In genomic region chr1:43294761-43295160, GRCh38 we compare ENCODE assay signal across 13 cellular contexts. TPM values are rescaled to one million over a fixed set of nuclear protein-coding genes. Genes with fewer than 3 reads are reported as not detected.
DNase-seq lines count a peak whose midpoint lies in the region; FAIRE-seq and TF ChIP-seq lines count a peak whose summit lies in the region.
"Had no signal": no experiment of that assay in that cellular context is flagged by ENCODE, and none has a peak within 500 bp of the region (broad histone marks: within the 10 kb centered on the region; RNA-seq: fewer than 3 reads in every experiment).

No MANE protein-coding gene starts in this region.

- no peak overlapping the region for H3K9ac ChIP-seq in endothelial cell of umbilical vein (replicated peaks; ENCODE audit: extremely low read depth, insufficient read depth, low read length)

- no peaks in the 10 kb centered on the region for H3K9me3 ChIP-seq in endothelial cell of umbilical vein (replicated peaks; ENCODE audit: control insufficient read depth, insufficient read depth, low read length)

- H3K79me2 ChIP-seq in endothelial cell of umbilical vein (ENCODE audit: control insufficient read depth, insufficient read depth, low read length) = no peaks in the 10 kb centered on the region

- H3K27me3 Mint-ChIP-seq in T-helper 2 cell treated with Interferon-gamma antibody and Interleukin-4, amounts not matched to agents 5 μg/mL and 100 μg/mL, for 36 hours (ENCODE audit: low read depth) = no peaks in the 10 kb centered on the region

- no peak for TF ChIP-seq CTCF in endothelial cell of umbilical vein (IDR thresholded peaks at IDR 0.05; ENCODE audit: extremely low read depth in 1 of 2, insufficient read depth in 1 of 2, low read depth in 1 of 2, low read length in 2 of 2)

- H4K20me1 ChIP-seq in endothelial cell of umbilical vein (replicated peaks; ENCODE audit: control insufficient read depth, extremely low read depth, insufficient read depth, low read length) = no peaks in the 10 kb centered on the region

- peaks cover 23% of the 10 kb centered on the region for H3K4me1 Mint-ChIP-seq in T-helper 2 cell treated with Interferon-gamma antibody and Interleukin-4, amounts not matched to agents 5 μg/mL and 100 μg/mL, for 36 hours (ENCODE audit: low read depth)

- no peak for DNase-seq in T-helper 2 cell treated with Interferon-gamma antibody and Interleukin-4, amounts not matched to agents 5 μg/mL and 100 μg/mL, for 36 hours (ENCODE audit: low spot score)
- DNase-seq in T-helper 2 cell = no peak
- DNase-seq in endothelial cell of umbilical vein (ENCODE audit: low read depth, low spot score) = no peak
- peak in 1 of 49 donors; percentile 65 for DNase-seq in substantia nigra (lab: John Stamatoyannopoulos, UW)
- no peak for DNase-seq in DMS53 (lab: John Stamatoyannopoulos, UW)
- DNase-seq in NCI-H526 (lab: John Stamatoyannopoulos, UW) = no peak
- DNase-seq: 8988T, activated gamma-delta T cell, kidney, NCI-H1092, NCI-H510A treated with DMSO at 0.1 percent for 48 hours had no signal

- H3K27ac ChIP-seq in endothelial cell of umbilical vein (ENCODE audit: insufficient read depth, low read depth, low read length) = peak overlapping the region; percentile 64
- peak overlapping the region; percentile 91 for H3K27ac ChIP-seq in substantia nigra (ENCODE audit: low read depth, low read length, poor library complexity, severe bottlenecking)

- no peaks in the 10 kb centered on the region for H3K36me3 ChIP-seq in endothelial cell of umbilical vein (ENCODE audit: control insufficient read depth in 2 of 2, extremely low read depth in 1 of 2, insufficient read depth in 2 of 2, low read length in 2 of 2)

- no peak overlapping the region for H3K4me3 ChIP-seq in endothelial cell of umbilical vein (replicated peaks in 1 of 3; ENCODE audit: insufficient read depth in 1 of 3, low read depth in 1 of 3, low read length in 3 of 3)

- intact Hi-C loops in endothelial cell of umbilical vein (cut with micrococcal nuclease) = no loop called here

- H3K4me3 Mint-ChIP-seq in T-helper 2 cell treated with Interferon-gamma antibody and Interleukin-4, amounts not matched to agents 5 μg/mL and 100 μg/mL, for 36 hours = no peak overlapping the region

- POLR2A ChIA-PET in endothelial cell of umbilical vein (lab: Charles Lee) = interaction anchor here (2.5 kb wide), 1 partner anchor 9 kb away, joined by 15 read pairs; no protein-coding TSS in a partner anchor

- TF ChIP-seq POLR2A in endothelial cell of umbilical vein (IDR thresholded peaks at IDR 0.05; ENCODE audit: low read depth, low read length) = no peak

- H3K9me1 ChIP-seq in endothelial cell of umbilical vein (replicated peaks; ENCODE audit: control insufficient read depth, extremely low read depth, insufficient read depth, low read length) = no peaks in the 10 kb centered on the region

- peak overlapping the region; percentile 75 for H3K27ac Mint-ChIP-seq in T-helper 2 cell treated with Interferon-gamma antibody and Interleukin-4, amounts not matched to agents 5 μg/mL and 100 μg/mL, for 36 hours

- H3K27me3 ChIP-seq in endothelial cell of umbilical vein (ENCODE audit: control insufficient read depth in 2 of 2, insufficient read depth in 2 of 2, low read length in 2 of 2) = no peaks in the 10 kb centered on the region

- H3K4me2 ChIP-seq in endothelial cell of umbilical vein (ENCODE audit: insufficient read depth, low read length) = peak overlapping the region; percentile 8

- CTCF ChIA-PET in endothelial cell of umbilical vein (lab: Charles Lee) = interaction anchor here (0.9 to 2.0 kb wide), 8 partner anchors 9 to 120 kb away, joined by 3 to 8 read pairs (median 4); partner anchors contain the start of gene CDC20

- H3K36me3 Mint-ChIP-seq in T-helper 2 cell treated with Interferon-gamma antibody and Interleukin-4, amounts not matched to agents 5 μg/mL and 100 μg/mL, for 36 hours (ENCODE audit: low read depth) = no peaks in the 10 kb centered on the region

- TSS peak; percentile 47 for BruUV-seq in endothelial cell of umbilical vein (replicated peaks; lab: Mats Ljungman, UMichigan)

- H3K4me1 ChIP-seq in endothelial cell of umbilical vein (ENCODE audit: control insufficient read depth, extremely low read depth, insufficient read depth, low read length) = peaks cover 29% of the 10 kb centered on the region

- H3K9me3 Mint-ChIP-seq in T-helper 2 cell treated with Interferon-gamma antibody and Interleukin-4, amounts not matched to agents 5 μg/mL and 100 μg/mL, for 36 hours = no peaks in the 10 kb centered on the region

- no peak for FAIRE-seq in endothelial cell of umbilical vein (lab: Jason Lieb, UNC)
- FAIRE-seq: kidney had no signal

- H2AFZ ChIP-seq in endothelial cell of umbilical vein (ENCODE audit: low read depth, low read length) = peak overlapping the region; percentile 2

- dilution Hi-C loops in endothelial cell of umbilical vein (cut with MboI; ENCODE audit: extremely low pct_ligation_motif_present, low sequenced_read_pairs) = no loop called here

TF ChIP-seq in endothelial cell of umbilical vein, 7 proteins besides CTCF, POLR2A, EP300 and RAD21:
- TF ChIP-seq GATA2 (IDR thresholded peaks at IDR 0.05; ENCODE audit: insufficient read depth, insufficient read length, low read depth, low read length) (no peak), MYC (IDR thresholded peaks at IDR 0.05; ENCODE audit: low read depth, low read length) (no peak), MAX (IDR thresholded peaks at IDR 0.05; ENCODE audit: insufficient read depth, insufficient read length) (no peak), EZH2 (IDR thresholded peaks at IDR 0.05; ENCODE audit: borderline replicate concordance, low read depth, low read length, severe bottlenecking) (no peak), POLR2AphosphoS5 (IDR thresholded peaks at IDR 0.05; ENCODE audit: insufficient read depth, low read depth, low read length) (no peak), FOS (IDR thresholded peaks at IDR 0.05; ENCODE audit: borderline replicate concordance, insufficient read depth, low read length) (no peak)
TF ChIP-seq in endothelial cell of umbilical vein: peak in this region for 0.

RNA-seq across cellular contexts. Expression of gene TIE1, which starts 6.0 kb away (rescaled TPM):
- total RNA-seq in endothelial cell of umbilical vein = 562 and 620 TPM in 2 replicates
- polyA plus RNA-seq in endothelial cell of umbilical vein = 531 and 629 TPM in 2 replicates
- 303 and 371 TPM in 2 replicates for polyA plus RNA-seq in endothelial cell of umbilical vein (2011; cell fraction: cytosol; rRNA removed)
- polyA plus RNA-seq in endothelial cell of umbilical vein (2011; cell fraction: nucleus; rRNA removed) = 899 and 1,112 TPM in 2 replicates
- polyA plus RNA-seq in endothelial cell of umbilical vein (2012) = 356 and 371 TPM in 2 replicates
- 711 and 735 TPM in 2 replicates for polyA minus RNA-seq in endothelial cell of umbilical vein
- not detected for polyA minus RNA-seq in endothelial cell of umbilical vein (2011; cell fraction: cytosol; rRNA and poly(A)+ RNA removed)
- polyA minus RNA-seq in endothelial cell of umbilical vein (2011; cell fraction: nucleus; rRNA and poly(A)+ RNA removed) = 403 and 577 TPM in 2 replicates

RNA-seq across cellular contexts. Expression of gene C1orf210, which starts 9.4 kb away (rescaled TPM):
- not detected in 2 replicates for total RNA-seq in endothelial cell of umbilical vein
- polyA plus RNA-seq in endothelial cell of umbilical vein = not detected in 2 replicates
- not detected in 2 replicates for polyA plus RNA-seq in endothelial cell of umbilical vein (2011; cell fraction: cytosol; rRNA removed)
- polyA plus RNA-seq in endothelial cell of umbilical vein (2011; cell fraction: nucleus; rRNA removed) = not detected in 2 replicates
- polyA plus RNA-seq in endothelial cell of umbilical vein (2012) = not detected in 2 replicates
- polyA minus RNA-seq in endothelial cell of umbilical vein = not detected in 2 replicates
- polyA minus RNA-seq in endothelial cell of umbilical vein (2011; cell fraction: cytosol; rRNA and poly(A)+ RNA removed) = not detected
- not detected in 2 replicates for polyA minus RNA-seq in endothelial cell of umbilical vein (2011; cell fraction: nucleus; rRNA and poly(A)+ RNA removed)
- total RNA-seq: fibroblast of villous mesenchyme, SK-MEL-5 had no signal

RNA-seq across cellular contexts. Expression of gene TMEM125, which starts 25.0 kb away (rescaled TPM):
- not detected in 2 replicates for total RNA-seq in endothelial cell of umbilical vein
- polyA plus RNA-seq in endothelial cell of umbilical vein = 0.06 and 0.17 TPM in 2 replicates
- polyA plus RNA-seq in endothelial cell of umbilical vein (2011; cell fraction: cytosol; rRNA removed) = 0.11 and 0.12 TPM in 2 replicates
- 0.08 TPM in 1 of 2 replicates, not detected in the other for polyA plus RNA-seq in endothelial cell of umbilical vein (2011; cell fraction: nucleus; rRNA removed)
- not detected in 2 replicates for polyA plus RNA-seq in endothelial cell of umbilical vein (2012)
- polyA minus RNA-seq in endothelial cell of umbilical vein = not detected in 2 replicates
- polyA minus RNA-seq in endothelial cell of umbilical vein (2011; cell fraction: cytosol; rRNA and poly(A)+ RNA removed) = not detected
- polyA minus RNA-seq in endothelial cell of umbilical vein (2011; cell fraction: nucleus; rRNA and poly(A)+ RNA removed) = not detected in 2 replicates
- total RNA-seq: SK-MEL-5 had no signal

RNA-seq across cellular contexts. Expression of gene MPL, which starts 42.9 kb away (rescaled TPM):
- 0.18 and 0.24 TPM in 2 replicates for total RNA-seq in endothelial cell of umbilical vein
- polyA plus RNA-seq in endothelial cell of umbilical vein = 0.13 and 0.14 TPM in 2 replicates
- polyA plus RNA-seq in endothelial cell of umbilical vein (2011; cell fraction: cytosol; rRNA removed) = 0.03 and 0.06 TPM in 2 replicates
- 0.25 and 0.55 TPM in 2 replicates for polyA plus RNA-seq in endothelial cell of umbilical vein (2011; cell fraction: nucleus; rRNA removed)
- not detected in 2 replicates for polyA plus RNA-seq in endothelial cell of umbilical vein (2012)
- 0.13 and 1.6 TPM in 2 replicates for polyA minus RNA-seq in endothelial cell of umbilical vein
- polyA minus RNA-seq in endothelial cell of umbilical vein (2011; cell fraction: cytosol; rRNA and poly(A)+ RNA removed) = not detected
- polyA minus RNA-seq in endothelial cell of umbilical vein (2011; cell fraction: nucleus; rRNA and poly(A)+ RNA removed) = 0.34 and 0.48 TPM in 2 replicates
- total RNA-seq: fibroblast of villous mesenchyme, SK-MEL-5 had no signal
